9 cellular contexts compared by ENCODE assay signal in genomic region chr9:129351642-129352151, GRCh38.
A peak's percentile ranks its signal among the peaks of the same experiment; 100 is the strongest.
DNase-seq lines count a peak whose midpoint lies in the region; ATAC-seq and TF ChIP-seq lines count a peak whose summit lies in the region.
"Had no signal": no experiment of that assay in that cellular context is flagged by ENCODE, and none has a peak within 500 bp of the region (broad histone marks: within the 10 kb centered on the region; RNA-seq: fewer than 3 reads in every experiment).

No MANE protein-coding gene starts in this region.

- TF ChIP-seq CTCF in fibroblast of mammary gland (conservative IDR thresholded peaks at IDR 0.05; ENCODE audit: control insufficient read depth, insufficient read depth, low read depth, low read length) (no peak), ovary (IDR thresholded peaks at IDR 0.05) (no peak)

- no peaks in the 10 kb centered on the region for H3K9me3 ChIP-seq in SJSA1 (replicated peaks)
- no peaks in the 10 kb centered on the region for H3K9me3 ChIP-seq in ovary

- no peak overlapping the region for H3K27ac ChIP-seq in SJSA1
- peak overlapping the region; percentile 82 to 86 for H3K27ac ChIP-seq in ovary

- WGBS in ovary, 3 donors, result 2 to 4% (median 3%) methylated on average over 21 of the region's 21 CpGs

- TF ChIP-seq POLR2A in ovary (IDR thresholded peaks at IDR 0.05), result no peak

- DNase-seq in ELF-1 (ENCODE audit: low read depth, low spot score) (peak; percentile 68), SJSA1 (ENCODE audit: low read depth in 1 of 2, low spot score in 2 of 2) (no peak), fibroblast of mammary gland (ENCODE audit: low read depth) (no peak), ovary (peak in 3 of 5 donors; percentile 59 to 71 (median 64))
- no peak for DNase-seq in stimulated activated CD4-positive, alpha-beta T cell treated with anti-CD3 and anti-CD28 coated beads, Interleukin-4, amount 100 ng/mL, for 24 hours

- H3K4me1 ChIP-seq in SJSA1 (replicated peaks) (no peaks in the 10 kb centered on the region), ovary (ENCODE audit: insufficient read depth) (peaks cover 13% of the 10 kb centered on the region)

- intact Hi-C loops in ovary (cut with DNase I), result loop anchor here in 1 of 4 donors (2.0 kb wide), 1 partner anchor 39 kb away; no protein-coding TSS in a partner anchor

- no peak for ATAC-seq in GM18519 (IDR thresholded peaks at IDR 0.05; ENCODE audit: low FRiP score, unreplicated experiment)
- no peak for ATAC-seq in GM19035 (IDR thresholded peaks at IDR 0.05; ENCODE audit: unreplicated experiment)
- no peak for ATAC-seq in GM18511 (IDR thresholded peaks at IDR 0.05; ENCODE audit: unreplicated experiment)
- ATAC-seq: GM12878 had no signal

- no peaks in the 10 kb centered on the region for H3K27me3 ChIP-seq in SJSA1 (replicated peaks)
- H3K27me3 ChIP-seq in ovary, result no peaks in the 10 kb centered on the region

- TF ChIP-seq EP300 in ovary (IDR thresholded peaks at IDR 0.05), result no peak

- H3K4me3 ChIP-seq in SJSA1, result peak overlapping the region; percentile 30
- peak overlapping the region; percentile 44 for H3K4me3 ChIP-seq in fibroblast of mammary gland (ENCODE audit: control insufficient read depth, low read depth, low read length)
- peak overlapping the region; percentile 48 for H3K4me3 ChIP-seq in ovary
- H3K4me3 ChIP-seq: GM12878 had no signal

- H3K36me3 ChIP-seq in SJSA1 (no peaks in the 10 kb centered on the region), ovary (no peaks in the 10 kb centered on the region)

Comparison
In these comparisons a context has a peak if more than half of its experiments do, and no peak if none do; other contexts are left out.
1. DNase-seq: peak in ELF-1 (single experiment) and ovary (3 of 5); none in SJSA1 (0 of 2), fibroblast of mammary gland (single experiment) and stimulated activated CD4-positive, alpha-beta T cell treated with anti-CD3 and anti-CD28 coated beads, Interleukin-4, amount 100 ng/mL, for 24 hours (single experiment).
2. Peak in every context shown above with its lines, with median percentiles within 50 percentile points of each other: H3K4me3 ChIP-seq.